8 cellular contexts compared by ENCODE assay signal in the genomic region with DNA sequence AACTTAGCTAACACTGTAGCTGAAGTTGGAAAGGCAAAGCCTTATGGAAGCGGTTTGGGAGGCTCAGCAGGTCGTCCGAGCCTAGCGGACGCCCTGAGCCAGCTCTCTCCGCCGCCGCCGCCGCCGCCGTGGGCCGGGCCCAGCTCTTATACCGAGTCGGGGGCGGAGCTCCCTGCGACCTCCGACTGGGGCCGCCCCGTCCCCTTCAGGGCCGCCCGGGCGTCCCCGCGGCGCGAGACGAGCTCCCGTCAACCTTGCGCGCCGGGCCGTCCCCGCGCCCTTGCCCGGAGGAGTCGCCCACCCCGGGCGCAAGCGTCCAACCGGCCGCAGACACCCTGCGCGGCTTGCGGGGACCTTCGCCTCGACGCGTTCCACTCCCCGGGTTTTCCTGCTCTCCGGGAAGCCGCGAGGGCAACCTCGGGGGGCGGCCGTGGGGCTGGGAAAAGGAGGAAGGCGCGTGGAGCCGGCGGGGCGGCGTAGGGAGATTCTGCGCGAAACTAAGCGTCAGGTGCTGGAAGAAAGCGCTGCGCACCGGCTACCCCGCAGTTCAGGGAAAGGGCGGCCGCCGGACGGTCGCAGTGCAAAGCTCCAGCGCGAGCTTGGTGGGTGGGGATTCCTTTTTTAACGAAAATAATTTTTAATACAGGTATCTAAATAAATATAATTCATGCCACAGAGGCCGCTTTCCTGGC. TPM values are rescaled to one million over a fixed set of nuclear protein-coding genes. Genes with fewer than 3 reads are reported as not detected.
A peak's percentile ranks its signal among the peaks of the same experiment; 100 is the strongest.
DNase-seq lines count a peak whose midpoint lies in the region; ATAC-seq and TF ChIP-seq lines count a peak whose summit lies in the region.

Gene SLC40A1, minus strand, starts transcription at position 125 of the 692 bp plus-strand sequence. CDS start 326 bp downstream, outside the sequence.

- POLR2A ChIA-PET in activated CD4-positive, alpha-beta memory T cell treated with anti-CD3 and anti-CD28 coated beads for 36 hours (lab: Charles Lee), result interaction anchor here (0.9 to 1.6 kb wide), 3 partner anchors 10 to 138 kb away, joined by 4 to 6 read pairs (median 4); no protein-coding TSS in a partner anchor

- H3K4me1 ChIP-seq in lower lobe of right lung, result peaks cover 39% of the 10 kb centered on the region

- DNase-seq in ELR (ENCODE audit: low read depth) (peak; percentile 71), NCI-H345 treated with DMSO at 0.1 percent for 48 hours (lab: John Stamatoyannopoulos, UW; ENCODE audit: unreplicated experiment) (peak; percentile 54), ecto neural progenitor cell (ENCODE audit: low spot score) (peak; percentile 78), lower lobe of right lung (peak; percentile 90)
- peak; percentile 75 for DNase-seq in activated CD4-positive, alpha-beta memory T cell treated with anti-CD3 and anti-CD28 coated beads for 36 hours
- peak; percentile 72 for DNase-seq in stimulated activated CD4-positive, alpha-beta T cell treated with anti-CD3 and anti-CD28 coated beads, Interleukin-4, amount 100 ng/mL, for 24 hours

- H3K9me3 Mint-ChIP-seq in activated CD4-positive, alpha-beta memory T cell treated with anti-CD3 and anti-CD28 coated beads for 36 hours, result no peaks in the 10 kb centered on the region

- H3K36me3 Mint-ChIP-seq in activated CD4-positive, alpha-beta memory T cell treated with anti-CD3 and anti-CD28 coated beads for 36 hours, result no peaks in the 10 kb centered on the region

- H3K27me3 ChIP-seq in lower lobe of right lung (ENCODE audit: low read depth), result no peaks in the 10 kb centered on the region

- H3K4me3 ChIP-seq in lower lobe of right lung, result peak within 1 kb of the TSS; percentile 75

- no peaks in the 10 kb centered on the region for H3K9me3 ChIP-seq in lower lobe of right lung

- H3K27ac ChIP-seq in lower lobe of right lung, result peak within 1 kb of the TSS; percentile 94

- intact Hi-C loops in activated CD4-positive, alpha-beta memory T cell treated with anti-CD3 and anti-CD28 coated beads for 36 hours (cut with micrococcal nuclease), result loop anchor here (1.0 to 10.0 kb wide), 7 partner anchors 61 to 276 kb away; partner anchors contain the start of genes ORMDL1, PMS1 and WDR75
- intact Hi-C loops in lower lobe of right lung (cut with DNase I), result no loop called here

- ATAC-seq in HG02678 (IDR thresholded peaks at IDR 0.05; ENCODE audit: unreplicated experiment) (peak; percentile 76), lower lobe of right lung (peak; percentile 98 to 99), GM18858 (IDR thresholded peaks at IDR 0.05; ENCODE audit: unreplicated experiment) (no peak)

- peaks cover 4% of the 10 kb centered on the region for H3K27me3 Mint-ChIP-seq in activated CD4-positive, alpha-beta memory T cell treated with anti-CD3 and anti-CD28 coated beads for 36 hours

- CTCF ChIA-PET in activated CD4-positive, alpha-beta memory T cell treated with anti-CD3 and anti-CD28 coated beads for 36 hours (lab: Charles Lee), result interaction anchor here (0.8 to 1.8 kb wide), 4 partner anchors 11 to 81 kb away, joined by 3 to 7 read pairs (median 4); no protein-coding TSS in a partner anchor

- peak within 1 kb of the TSS; percentile 83 for H3K4me3 Mint-ChIP-seq in activated CD4-positive, alpha-beta memory T cell treated with anti-CD3 and anti-CD28 coated beads for 36 hours

- H3K4me1 Mint-ChIP-seq in activated CD4-positive, alpha-beta memory T cell treated with anti-CD3 and anti-CD28 coated beads for 36 hours (ENCODE audit: low read depth), result peaks cover 42% of the 10 kb centered on the region

- peak within 1 kb of the TSS; percentile 77 for H3K27ac Mint-ChIP-seq in activated CD4-positive, alpha-beta memory T cell treated with anti-CD3 and anti-CD28 coated beads for 36 hours

- H3K36me3 ChIP-seq in lower lobe of right lung, result peaks cover 7% of the 10 kb centered on the region

- no peak for TF ChIP-seq CTCF in lower lobe of right lung (IDR thresholded peaks at IDR 0.05)

RNA-seq across cellular contexts. Expression of gene SLC40A1, which starts in this region (rescaled TPM):
- 1 to 10 TPM; 4.7 to 4.8 TPM for total RNA-seq in activated CD4-positive, alpha-beta memory T cell treated with anti-CD3 and anti-CD28 coated beads for 36 hours
- total RNA-seq in lower lobe of right lung, result 135 TPM

Comparison
In these comparisons a context has a peak if more than half of its experiments do, and no peak if none do; other contexts are left out.
1. RNA of gene SLC40A1 (total RNA-seq): 135 TPM in lower lobe of right lung (single experiment); 4.7 to 4.8 TPM in activated CD4-positive, alpha-beta memory T cell treated with anti-CD3 and anti-CD28 coated beads for 36 hours; every median in the first group is over 10 times any median in the second.
2. Peak in every context shown above with its lines, with median percentiles within 50 percentile points of each other: DNase-seq.